15 cellular contexts compared by ENCODE assay signal in the genomic region with DNA sequence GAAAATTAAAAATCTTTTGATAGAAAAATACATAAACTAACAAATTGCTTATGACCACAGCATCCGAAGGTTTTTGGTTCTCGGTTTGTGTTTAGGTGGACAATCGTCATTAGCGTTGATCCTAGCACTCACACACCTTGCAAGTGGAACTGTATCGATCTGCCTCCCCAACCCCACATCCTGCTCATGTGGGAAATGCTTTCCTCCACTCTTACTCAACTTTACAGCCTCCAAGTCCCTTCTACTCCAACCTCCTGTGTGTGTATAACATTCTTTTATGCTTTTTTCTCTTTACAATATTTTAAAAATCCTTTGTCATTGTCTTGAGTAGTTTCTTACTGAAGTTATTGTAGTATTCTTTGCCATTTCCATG. TPM values are rescaled to one million over a fixed set of nuclear protein-coding genes. Genes with fewer than 3 reads are reported as not detected.
DNase-seq lines count a peak whose midpoint lies in the region; ATAC-seq and TF ChIP-seq lines count a peak whose summit lies in the region.
"Had no signal": no experiment of that assay in that cellular context is flagged by ENCODE, and none has a peak within 500 bp of the region (broad histone marks: within the 10 kb centered on the region; RNA-seq: fewer than 3 reads in every experiment).

No MANE protein-coding gene starts in this region.

- intact Hi-C loops in CD4-positive, alpha-beta memory T cell (cut with micrococcal nuclease) = loop anchor here (1.0 kb wide), 1 partner anchor 11 kb away; no protein-coding TSS in a partner anchor
- intact Hi-C loops in mucosa of descending colon (cut with DNase I, micrococcal nuclease) (no loop called here), psoas muscle (cut with DNase I) (no loop called here)

- H3K27me3 ChIP-seq in CD4-positive, alpha-beta memory T cell (ENCODE audit: insufficient read depth, low read length) = no peaks in the 10 kb centered on the region
- H3K27me3 ChIP-seq in brain microvascular endothelial cell (replicated peaks) (no peaks in the 10 kb centered on the region), psoas muscle (ENCODE audit: insufficient read depth in 3 of 3, low read length in 2 of 3) (no peaks in the 10 kb centered on the region)
- H3K27me3 ChIP-seq: ascending aorta, neural progenitor cell had no signal

- H3K27ac ChIP-seq in CD4-positive, alpha-beta memory T cell (ENCODE audit: low read depth, low read length) = peak overlapping the region; percentile 19
- H3K27ac ChIP-seq in brain microvascular endothelial cell (no peak overlapping the region), psoas muscle (no peak overlapping the region)
- H3K27ac ChIP-seq: neural progenitor cell had no signal

- no peak overlapping the region for H3K4me3 ChIP-seq in CD4-positive, alpha-beta memory T cell (ENCODE audit: low read length in 2 of 2)
- H3K4me3 ChIP-seq in mucosa of descending colon (no peak overlapping the region), brain microvascular endothelial cell (ENCODE audit: low read depth, low read length) (no peak overlapping the region), psoas muscle (no peak overlapping the region)
- H3K4me3 ChIP-seq: ascending aorta, neural progenitor cell had no signal

- TF ChIP-seq CTCF in mucosa of descending colon (IDR thresholded peaks at IDR 0.05) (no peak), GM13977 (IDR thresholded peaks at IDR 0.05; ENCODE audit: extremely low read depth, insufficient read depth, missing control alignments) (no peak), brain microvascular endothelial cell (IDR thresholded peaks at IDR 0.05; ENCODE audit: low read depth, low read length, missing control alignments) (no peak), psoas muscle (IDR thresholded peaks at IDR 0.05) (no peak)

- H3K4me3 Mint-ChIP-seq in CD4-positive, alpha-beta memory T cell = peak overlapping the region; percentile 26 to 82 (median 69)
- peak overlapping the region; percentile 60 for H3K4me3 Mint-ChIP-seq in T-helper 2 cell treated with Interferon-gamma antibody and Interleukin-4, amounts not matched to agents 5 μg/mL and 100 μg/mL, for 36 hours
- H3K4me3 Mint-ChIP-seq: neural progenitor cell had no signal

- POLR2A ChIA-PET in CD4-positive, alpha-beta memory T cell (lab: Charles Lee; ENCODE audit: partially characterized antibody) = interaction anchor here (1.6 to 2.2 kb wide), 2 partner anchors 9 to 17 kb away, joined by 3 to 9 read pairs; no protein-coding TSS in a partner anchor

- no peaks in the 10 kb centered on the region for H3K36me3 ChIP-seq in CD4-positive, alpha-beta memory T cell (ENCODE audit: insufficient read depth, low read length)
- H3K36me3 ChIP-seq in mucosa of descending colon (ENCODE audit: low read depth) (no peaks in the 10 kb centered on the region), brain microvascular endothelial cell (replicated peaks) (no peaks in the 10 kb centered on the region), psoas muscle (ENCODE audit: insufficient read depth in 1 of 2, low read depth in 1 of 2) (no peaks in the 10 kb centered on the region)
- H3K36me3 ChIP-seq: ascending aorta, neural progenitor cell had no signal

- peak; percentile 34 for ATAC-seq in GM21576 (IDR thresholded peaks at IDR 0.05; ENCODE audit: unreplicated experiment)
- ATAC-seq in mucosa of descending colon = peak; percentile 35
- no peak for ATAC-seq in psoas muscle

- 85 to 95% (median 90%) methylated on average over 5 of the region's 5 CpGs for WGBS in psoas muscle, 3 donors

- H3K4me1 Mint-ChIP-seq in CD4-positive, alpha-beta memory T cell = peaks cover 12 to 24% (median 16%) of the 10 kb centered on the region in 4 donors
- peaks cover 23% of the 10 kb centered on the region for H3K4me1 Mint-ChIP-seq in T-helper 2 cell treated with Interferon-gamma antibody and Interleukin-4, amounts not matched to agents 5 μg/mL and 100 μg/mL, for 36 hours (ENCODE audit: low read depth)

- in situ Hi-C loops in GM13977 (cut with MboI; ENCODE audit: low pct_unique_long_range_greater_than_20kb, low sequenced_read_pairs, unreplicated experiment) = no loop called here
- in situ Hi-C loops in brain microvascular endothelial cell (cut with HindIII; ENCODE audit: low pct_ligation_motif_present, low sequenced_read_pairs) = no loop called here

- H3K36me3 Mint-ChIP-seq in CD4-positive, alpha-beta memory T cell = no peaks in the 10 kb centered on the region
- peaks cover 2% of the 10 kb centered on the region for H3K36me3 Mint-ChIP-seq in T-helper 2 cell treated with Interferon-gamma antibody and Interleukin-4, amounts not matched to agents 5 μg/mL and 100 μg/mL, for 36 hours (ENCODE audit: low read depth)
- H3K36me3 Mint-ChIP-seq: neural progenitor cell had no signal

- no peaks in the 10 kb centered on the region for H3K9me3 ChIP-seq in CD4-positive, alpha-beta memory T cell (ENCODE audit: control insufficient read depth in 1 of 2, low read length in 2 of 2)
- H3K9me3 ChIP-seq in mucosa of descending colon = no peaks in the 10 kb centered on the region
- no peaks in the 10 kb centered on the region for H3K9me3 ChIP-seq in psoas muscle
- H3K9me3 ChIP-seq: ascending aorta had no signal

- no peaks in the 10 kb centered on the region for H3K9me3 Mint-ChIP-seq in CD4-positive, alpha-beta memory T cell
- H3K9me3 Mint-ChIP-seq in T-helper 2 cell treated with Interferon-gamma antibody and Interleukin-4, amounts not matched to agents 5 μg/mL and 100 μg/mL, for 36 hours = no peaks in the 10 kb centered on the region
- H3K9me3 Mint-ChIP-seq: neural progenitor cell had no signal

- peak overlapping the region; percentile 80 to 88 (median 82) for H3K27ac Mint-ChIP-seq in CD4-positive, alpha-beta memory T cell
- H3K27ac Mint-ChIP-seq in T-helper 2 cell treated with Interferon-gamma antibody and Interleukin-4, amounts not matched to agents 5 μg/mL and 100 μg/mL, for 36 hours = peak overlapping the region; percentile 83
- H3K27ac Mint-ChIP-seq: neural progenitor cell had no signal

- DNase-seq in CD4-positive, alpha-beta memory T cell = no peak
- no peak for DNase-seq in T-helper 2 cell treated with Interferon-gamma antibody and Interleukin-4, amounts not matched to agents 5 μg/mL and 100 μg/mL, for 36 hours (ENCODE audit: low spot score)
- no peak for DNase-seq in mucosa of descending colon
- DNase-seq in GM13977 (ENCODE audit: low spot score) = no peak
- no peak for DNase-seq in brain microvascular endothelial cell
- DNase-seq in psoas muscle = no peak
- no peak for DNase-seq in cerebellum (ENCODE audit: low spot score)
- DNase-seq: left colon; NCI-H1048; NCI-H524 treated with DMSO at 0.1 percent for 48 hours; Right ventricle myocardium superior; stimulated activated CD8-positive, alpha-beta memory T cell treated with anti-CD3 and anti-CD28 coated beads, Interleukin-4, amount 100 ng/mL, for 48 hours had no signal

- CTCF ChIA-PET in CD4-positive, alpha-beta memory T cell (lab: Charles Lee; ENCODE audit: partially characterized antibody) = interaction anchor here (1.7 to 1.8 kb wide), 3 partner anchors 16 to 123 kb away, joined by 4 to 9 read pairs (median 5); partner anchors contain the start of gene TMEM131L

- H3K27me3 Mint-ChIP-seq in CD4-positive, alpha-beta memory T cell = no peaks in the 10 kb centered on the region
- no peaks in the 10 kb centered on the region for H3K27me3 Mint-ChIP-seq in T-helper 2 cell treated with Interferon-gamma antibody and Interleukin-4, amounts not matched to agents 5 μg/mL and 100 μg/mL, for 36 hours (ENCODE audit: low read depth)

- peaks cover 18% of the 10 kb centered on the region for H3K4me1 ChIP-seq in CD4-positive, alpha-beta memory T cell (ENCODE audit: insufficient read depth, low read length)
- H3K4me1 ChIP-seq in mucosa of descending colon (ENCODE audit: low read depth) (no peaks in the 10 kb centered on the region), psoas muscle (peaks cover 13% of the 10 kb centered on the region)

RNA-seq across cellular contexts. Expression of gene TMEM131L, which starts 15.6 kb away (rescaled TPM):
- 10 to 100 TPM; 62.5 to 65.6 TPM for total RNA-seq in CD4-positive, alpha-beta memory T cell
- polyA plus RNA-seq in CD4-positive, alpha-beta memory T cell = 10 to 100 TPM; 20.8 to 43.8 TPM
- total RNA-seq in mucosa of descending colon (1 to 10 TPM; 5.9 to 9.8 (median 6.7) TPM), psoas muscle (10 to 100 TPM in 2 of 4 donors, 1 to 10 TPM in 2; 6.9 to 21.2 (median 11.5) TPM), cerebellum (35.9 TPM)
- polyA plus RNA-seq in psoas muscle = 1 to 10 TPM; 2.1 to 6.7 (median 3.3) TPM

Comparison
In these comparisons a context has a peak if more than half of its experiments do, and no peak if none do; other contexts are left out.
1. ATAC-seq: peak in GM21576 (single experiment) and mucosa of descending colon (single experiment); none in psoas muscle (0 of 4).